In genomic region chr9:103082494-103082893, GRCh38 we compare ENCODE assay signal across 16 cellular contexts.
"Had no signal": no experiment of that assay in that cellular context is flagged by ENCODE, and none has a peak within 500 bp of the region (broad histone marks: within the 10 kb centered on the region; RNA-seq: fewer than 3 reads in every experiment).

No MANE protein-coding gene starts in this region.

- H3K27ac Mint-ChIP-seq: mesothelial cell of epicardium, naive B cell had no signal

- H3K36me3 Mint-ChIP-seq: mesothelial cell of epicardium, naive B cell had no signal

- DNase-seq: dermis blood vessel endothelial cell; dorsolateral prefrontal cortex; effector CD4-positive, alpha-beta T cell; effector memory CD4-positive, alpha-beta T cell; foreskin keratinocyte; heart left ventricle; hippocampal formation; left cardiac atrium; left lung; left ventricle myocardium superior; lower lobe of right lung; mesenchymal stem cell; mucosa of descending colon; naive B cell had no signal

- ATAC-seq: foreskin keratinocyte, gastroesophageal sphincter, heart left ventricle, left cardiac atrium, left lung, left ventricle myocardium superior, lower lobe of right lung, mucosa of descending colon had no signal

- H3K4me1 Mint-ChIP-seq: naive B cell had no signal

- H3K27me3 Mint-ChIP-seq: naive B cell had no signal

- H3K4me3 Mint-ChIP-seq: mesothelial cell of epicardium, naive B cell had no signal
